8 cellular contexts compared by ENCODE assay signal in the genomic region with DNA sequence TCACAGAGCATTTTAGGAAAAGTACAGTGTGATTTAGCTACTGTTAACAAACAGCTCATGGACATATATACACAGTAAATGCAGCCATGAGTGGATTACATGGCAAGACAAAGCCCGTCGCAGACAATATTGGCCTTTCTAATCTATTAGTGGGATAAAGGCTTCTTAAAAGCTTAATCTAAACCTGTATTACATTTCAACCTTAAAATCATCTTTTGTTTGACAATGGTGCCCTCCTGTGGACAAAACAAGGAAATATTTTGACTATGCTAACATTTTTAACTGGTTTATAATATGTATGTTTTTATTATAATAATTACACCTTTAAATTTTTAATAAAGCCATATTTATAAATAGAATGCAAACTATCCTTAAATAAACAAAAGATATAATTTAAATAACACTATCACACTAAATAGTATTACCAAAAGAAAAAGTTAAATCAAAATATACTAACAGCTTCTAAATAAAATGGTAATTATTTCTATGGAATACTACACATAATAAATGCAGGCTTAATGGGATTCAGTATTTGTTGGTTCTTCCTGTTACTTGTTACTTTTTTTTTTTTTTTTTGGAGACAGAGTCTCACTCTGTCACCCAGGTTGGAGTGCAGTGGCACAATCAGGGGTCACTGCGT. TPM values are rescaled to one million over a fixed set of nuclear protein-coding genes. Genes with fewer than 3 reads are reported as not detected.
DNase-seq lines count a peak whose midpoint lies in the region; ATAC-seq and TF ChIP-seq lines count a peak whose summit lies in the region.

No MANE protein-coding gene starts in this region.

- H3K27me3 ChIP-seq in effector memory CD4-positive, alpha-beta T cell (replicated peaks; ENCODE audit: control insufficient read depth, insufficient read depth, low read length, poor library complexity, severe bottlenecking): no peaks in the 10 kb centered on the region

- no peaks in the 10 kb centered on the region for H3K9me3 ChIP-seq in effector memory CD4-positive, alpha-beta T cell (ENCODE audit: control insufficient read depth, low read length)

- peak; percentile 70 for TF ChIP-seq CTCF in VCaP (conservative IDR thresholded peaks at IDR 0.05)

- DNase-seq in COR-L47 (lab: John Stamatoyannopoulos, UW): peak; percentile 10
- peak; percentile 47 for DNase-seq in HT-29 (ENCODE audit: low spot score)
- DNase-seq in iris pigment epithelial cell (ENCODE audit: low read depth): peak; percentile 40
- no peak for DNase-seq in stimulated activated CD4-positive, alpha-beta T cell treated with anti-CD3 and anti-CD28 coated beads, Interleukin-4, amount 100 ng/mL, for 24 hours
- DNase-seq in effector memory CD4-positive, alpha-beta T cell: no peak
- no peak for DNase-seq in activated T-cell treated with anti-CD3 and anti-CD28 coated beads for 4 hours
- no peak for DNase-seq in stimulated activated naive CD8-positive, alpha-beta T cell treated with anti-CD3 and anti-CD28 coated beads, Interleukin-15, Interleukin-2, amounts not matched to agents 100 U/mL and 50 U/mL, for 24 hours

- no peak overlapping the region for H3K4me3 ChIP-seq in effector memory CD4-positive, alpha-beta T cell (ENCODE audit: insufficient read depth, low read depth, low read length, poor library complexity, severe bottlenecking)

- no peaks in the 10 kb centered on the region for H3K4me1 ChIP-seq in effector memory CD4-positive, alpha-beta T cell (ENCODE audit: control insufficient read depth, insufficient read depth, low read length, poor library complexity, severe bottlenecking)

- no peak for ATAC-seq in stimulated activated naive CD8-positive, alpha-beta T cell treated with anti-CD3 and anti-CD28 coated beads, Interleukin-15, Interleukin-2, amounts not matched to agents 100 U/mL and 50 U/mL, for 24 hours

- H3K27ac ChIP-seq in VCaP: no peak overlapping the region
- no peak overlapping the region for H3K27ac ChIP-seq in effector memory CD4-positive, alpha-beta T cell (ENCODE audit: insufficient read depth, low read length, poor library complexity, severe bottlenecking)

- H3K36me3 ChIP-seq in effector memory CD4-positive, alpha-beta T cell (ENCODE audit: control insufficient read depth, insufficient read depth, low read length): no peaks in the 10 kb centered on the region

RNA-seq across cellular contexts. Expression of a gene that starts 38.6 kb away (rescaled TPM):
- total RNA-seq in HT-29 (2014; rRNA removed; shearing (Covaris generic)): not detected in 2 replicates

Comparison
In these comparisons a context has a peak if more than half of its experiments do, and no peak if none do; other contexts are left out.
1. DNase-seq: peak in COR-L47 (single experiment), HT-29 (single experiment) and iris pigment epithelial cell (single experiment); none in stimulated activated CD4-positive, alpha-beta T cell treated with anti-CD3 and anti-CD28 coated beads, Interleukin-4, amount 100 ng/mL, for 24 hours (single experiment), effector memory CD4-positive, alpha-beta T cell (0 of 3), activated T-cell treated with anti-CD3 and anti-CD28 coated beads for 4 hours (single experiment) and stimulated activated naive CD8-positive, alpha-beta T cell treated with anti-CD3 and anti-CD28 coated beads, Interleukin-15, Interleukin-2, amounts not matched to agents 100 U/mL and 50 U/mL, for 24 hours (single experiment).